24 cellular contexts compared by ENCODE assay signal in genomic region chr7:20650782-20651181, GRCh38. TPM values are rescaled to one million over a fixed set of nuclear protein-coding genes. Genes with fewer than 3 reads are reported as not detected.
DNase-seq lines count a peak whose midpoint lies in the region; ATAC-seq and TF ChIP-seq lines count a peak whose summit lies in the region.
"Had no signal": no experiment of that assay in that cellular context is flagged by ENCODE, and none has a peak within 500 bp of the region (broad histone marks: within the 10 kb centered on the region; RNA-seq: fewer than 3 reads in every experiment).

No MANE protein-coding gene starts in this region.

- no peaks in the 10 kb centered on the region for H3K9me3 Mint-ChIP-seq in GM23338
- H3K9me3 Mint-ChIP-seq in endodermal cell, result no peaks in the 10 kb centered on the region
- H3K9me3 Mint-ChIP-seq: CD14-positive monocyte; CD4-positive, alpha-beta memory T cell had no signal

- H3K27ac ChIP-seq in GM23338 (ENCODE audit: low read depth), result no peak overlapping the region
- H3K27ac ChIP-seq in endodermal cell (ENCODE audit: low read depth, low read length), result no peak overlapping the region
- H3K27ac ChIP-seq in gastroesophageal sphincter, result no peak overlapping the region
- H3K27ac ChIP-seq in gastrocnemius medialis, result no peak overlapping the region
- H3K27ac ChIP-seq: BLaER1, HL-60 had no signal

- TF ChIP-seq EP300 in gastroesophageal sphincter (IDR thresholded peaks at IDR 0.05), result no peak

- H3K4me1 Mint-ChIP-seq in GM23338 (peaks cover 49% of the 10 kb centered on the region), endodermal cell (peaks cover 32% of the 10 kb centered on the region)
- H3K4me1 Mint-ChIP-seq: CD14-positive monocyte had no signal

- H3F3A ChIP-seq in GM23338 (replicated peaks; ENCODE audit: low read depth), result no peaks in the 10 kb centered on the region

- no peak overlapping the region for H2AFZ ChIP-seq in GM23338

- no peak for TF ChIP-seq POLR2A in gastroesophageal sphincter (IDR thresholded peaks at IDR 0.05)
- TF ChIP-seq POLR2A in gastrocnemius medialis (IDR thresholded peaks at IDR 0.05), result no peak

- WGBS in endodermal cell (ENCODE audit: insufficient coverage in 1 of 2, insufficient read length in 1 of 2), 2 experiments, result 17 to 36% methylated on average over 3 to 4 of the region's 4 CpGs
- WGBS in gastroesophageal sphincter (ENCODE audit: low coverage in 1 of 2), 2 donors, result 47 to 49% methylated on average over 4 of the region's 4 CpGs

- no peaks in the 10 kb centered on the region for H3K36me3 ChIP-seq in GM23338 (ENCODE audit: insufficient read depth)
- no peaks in the 10 kb centered on the region for H3K36me3 ChIP-seq in endodermal cell (ENCODE audit: control insufficient read depth, insufficient read depth, low read length)
- H3K36me3 ChIP-seq in gastroesophageal sphincter, result no peaks in the 10 kb centered on the region
- no peaks in the 10 kb centered on the region for H3K36me3 ChIP-seq in gastrocnemius medialis
- H3K36me3 ChIP-seq: BLaER1 had no signal

- intact Hi-C loops in gastrocnemius medialis (cut with DNase I; ENCODE audit: low total_unique reads), result no loop called here

- H4K20me1 ChIP-seq in GM23338 (replicated peaks; ENCODE audit: insufficient read depth), result no peaks in the 10 kb centered on the region; the same call in 1 of the 2 replicates
- H4K20me1 ChIP-seq: BLaER1 had no signal

- ATAC-seq in GM23338 (peak; percentile 73), gastroesophageal sphincter (no peak), gastrocnemius medialis (no peak)
- ATAC-seq: K562 had no signal

- peaks cover 48% of the 10 kb centered on the region for H3K27me3 ChIP-seq in GM23338 (ENCODE audit: insufficient read depth)
- no peaks in the 10 kb centered on the region for H3K27me3 ChIP-seq in endodermal cell (ENCODE audit: control insufficient read depth, insufficient read depth, low read length, poor library complexity, severe bottlenecking)
- H3K27me3 ChIP-seq in gastroesophageal sphincter, result peaks cover 8% of the 10 kb centered on the region
- no peaks in the 10 kb centered on the region for H3K27me3 ChIP-seq in gastrocnemius medialis
- H3K27me3 ChIP-seq: BLaER1 had no signal

- TF ChIP-seq CTCF in GM23338 (conservative IDR thresholded peaks at IDR 0.05; ENCODE audit: low read depth in 2 of 2), result no peak
- TF ChIP-seq CTCF in endodermal cell (conservative IDR thresholded peaks at IDR 0.05), result no peak
- TF ChIP-seq CTCF in gastroesophageal sphincter (IDR thresholded peaks at IDR 0.05), result no peak
- TF ChIP-seq CTCF in gastrocnemius medialis (IDR thresholded peaks at IDR 0.05 in 4 of 5, conservative IDR thresholded peaks at IDR 0.05 in 1 of 5), result no peak

- DNase-seq in GM23338 (ENCODE audit: low spot score) (peak; percentile 74), NCI-H69 (lab: John Stamatoyannopoulos, UW) (peak; percentile 17), endodermal cell (peak; percentile 84), iPS-NIHi7 (ENCODE audit: extremely low spot score) (peak; percentile 45), NCI-H1694 (lab: John Stamatoyannopoulos, UW) (no peak), gastrocnemius medialis (no peak), NCI-H1105 treated with DMSO at 0.1 percent for 48 hours (lab: John Stamatoyannopoulos, UW) (no peak)
- DNase-seq: 8988T; CD4-positive, alpha-beta memory T cell; DMS153; DMS79; GF-D8; GOT3; HCEC 1CT; IMR-90 had no signal

- H3K4me3 ChIP-seq in GM23338 (no peak overlapping the region), endodermal cell (ENCODE audit: low read length) (no peak overlapping the region), gastroesophageal sphincter (no peak overlapping the region), gastrocnemius medialis (no peak overlapping the region)
- H3K4me3 ChIP-seq: BLaER1, K562 had no signal

- H3K9ac ChIP-seq in endodermal cell (ENCODE audit: extremely low read depth, low read length, poor library complexity, severe bottlenecking), result no peak overlapping the region
- H3K9ac ChIP-seq: BLaER1 had no signal

- H3K4me1 ChIP-seq in GM23338 (ENCODE audit: insufficient read depth), result peaks cover 28% of the 10 kb centered on the region
- no peaks in the 10 kb centered on the region for H3K4me1 ChIP-seq in endodermal cell (ENCODE audit: control insufficient read depth, insufficient read depth, low read length)
- no peaks in the 10 kb centered on the region for H3K4me1 ChIP-seq in gastroesophageal sphincter
- H3K4me1 ChIP-seq in gastrocnemius medialis, result no peaks in the 10 kb centered on the region
- H3K4me1 ChIP-seq: BLaER1 had no signal

- H3K27me3 Mint-ChIP-seq in GM23338 (ENCODE audit: insufficient read depth, low read depth, poor library complexity) (peaks cover 38% of the 10 kb centered on the region), endodermal cell (ENCODE audit: insufficient read depth) (peaks cover 15% of the 10 kb centered on the region)
- H3K27me3 Mint-ChIP-seq: CD4-positive, alpha-beta memory T cell had no signal

- H3K4me3 Mint-ChIP-seq in GM23338 (peak overlapping the region; percentile 1; the same call in 2 of the 3 replicates), endodermal cell (no peak overlapping the region)
- H3K4me3 Mint-ChIP-seq: CD14-positive monocyte; CD4-positive, alpha-beta memory T cell had no signal

- H3K79me2 ChIP-seq in GM23338 (replicated peaks; ENCODE audit: insufficient read depth), result no peaks in the 10 kb centered on the region

- H3K9me2 ChIP-seq in GM23338 (ENCODE audit: insufficient read depth), result no peaks in the 10 kb centered on the region

- no peaks in the 10 kb centered on the region for H3K36me3 Mint-ChIP-seq in GM23338 (ENCODE audit: low read depth)
- no peaks in the 10 kb centered on the region for H3K36me3 Mint-ChIP-seq in endodermal cell (ENCODE audit: low read depth)
- H3K36me3 Mint-ChIP-seq: CD14-positive monocyte; CD4-positive, alpha-beta memory T cell had no signal

- H3K9me3 ChIP-seq in endodermal cell (ENCODE audit: control insufficient read depth, low read length) (no peaks in the 10 kb centered on the region), gastroesophageal sphincter (no peaks in the 10 kb centered on the region), gastrocnemius medialis (no peaks in the 10 kb centered on the region)
- H3K9me3 ChIP-seq: BLaER1 had no signal

- H3K4me2 ChIP-seq in GM23338, result peak overlapping the region; percentile 2; the same call in 1 of the 2 replicates
- H3K4me2 ChIP-seq: BLaER1 had no signal

- in situ Hi-C loops in gastrocnemius medialis (cut with MboI; ENCODE audit: low sequenced_read_pairs in 4 of 4), result no loop called here

- H3K27ac Mint-ChIP-seq in GM23338, result no peak overlapping the region
- no peak overlapping the region for H3K27ac Mint-ChIP-seq in endodermal cell
- H3K27ac Mint-ChIP-seq: CD14-positive monocyte; CD4-positive, alpha-beta memory T cell had no signal

TF ChIP-seq in GM23338, 12 proteins besides CTCF, POLR2A, EP300 and RAD21 (continues in another document):
- TF ChIP-seq STAT1 (IDR thresholded peaks at IDR 0.05; ENCODE audit: unreplicated experiment), result no peak
- no peak for TF ChIP-seq EZH2phosphoT487 (IDR thresholded peaks at IDR 0.05; ENCODE audit: unreplicated experiment)
- no peak for TF ChIP-seq POLR2AphosphoS5 (IDR thresholded peaks at IDR 0.05; ENCODE audit: low read depth)
- TF ChIP-seq CREB1 (CRISPR knock-in tag; IDR thresholded peaks at IDR 0.05; ENCODE audit: low read depth), result no peak
- TF ChIP-seq JUNB (IDR thresholded peaks at IDR 0.05; ENCODE audit: unreplicated experiment), result no peak
- TF ChIP-seq EZH2 (IDR thresholded peaks at IDR 0.05; ENCODE audit: low read depth, unreplicated experiment), result no peak
- TF ChIP-seq NANOG (IDR thresholded peaks at IDR 0.05; ENCODE audit: borderline replicate concordance), result 0 out of 2 replicates have a peak, but pooled peaks have one; percentile 39
- TF ChIP-seq ZNF331 (CRISPR knock-in tag; IDR thresholded peaks at IDR 0.05; ENCODE audit: low read depth), result no peak
- no peak for TF ChIP-seq REST (IDR thresholded peaks at IDR 0.05; ENCODE audit: unreplicated experiment)
- no peak for TF ChIP-seq ETS1 (IDR thresholded peaks at IDR 0.05)

RNA-seq across cellular contexts. Expression of gene ABCB5, which starts 35.3 kb away (rescaled TPM):
- not detected in 2 replicates for total RNA-seq in GM23338 (2014; rRNA removed; shearing (Covaris generic))
- not detected in 2 replicates for polyA plus RNA-seq in GM23338 (2016; fragmentation: Nextera tagmentation; extraction: Ambion mirVana)
- total RNA-seq in endodermal cell, result not detected
- not detected for polyA plus RNA-seq in endodermal cell (2013, experiment 1 of 2)
- not detected for polyA plus RNA-seq in endodermal cell (2013, experiment 2 of 2)
- 1 to 10 TPM in 1 of 4 donors, under 1 TPM in 2, not detected in 1; 0.31 to 1.1 (median 0.64) TPM for total RNA-seq in gastroesophageal sphincter
- under 1 TPM in 1 of 4 donors, not detected in 3; 0.16 TPM for total RNA-seq in gastrocnemius medialis
- total RNA-seq: A673; CD4-positive, alpha-beta memory T cell; Daoy; HT1080; IMR-90; K562 had no signal
- polyA plus RNA-seq: AG04450; CD14-positive monocyte; CD4-positive, alpha-beta memory T cell; IMR-90; K562 had no signal

Comparison
In these comparisons a context has a peak if more than half of its experiments do, and no peak if none do; other contexts are left out.
1. DNase-seq: peak in GM23338 (single experiment), NCI-H69 (single experiment), endodermal cell (single experiment) and iPS-NIHi7 (single experiment); none in NCI-H1694 (single experiment), gastrocnemius medialis (0 of 2) and NCI-H1105 treated with DMSO at 0.1 percent for 48 hours (single experiment).